ENCODE assay signal across 21 cellular contexts in the genomic region with DNA sequence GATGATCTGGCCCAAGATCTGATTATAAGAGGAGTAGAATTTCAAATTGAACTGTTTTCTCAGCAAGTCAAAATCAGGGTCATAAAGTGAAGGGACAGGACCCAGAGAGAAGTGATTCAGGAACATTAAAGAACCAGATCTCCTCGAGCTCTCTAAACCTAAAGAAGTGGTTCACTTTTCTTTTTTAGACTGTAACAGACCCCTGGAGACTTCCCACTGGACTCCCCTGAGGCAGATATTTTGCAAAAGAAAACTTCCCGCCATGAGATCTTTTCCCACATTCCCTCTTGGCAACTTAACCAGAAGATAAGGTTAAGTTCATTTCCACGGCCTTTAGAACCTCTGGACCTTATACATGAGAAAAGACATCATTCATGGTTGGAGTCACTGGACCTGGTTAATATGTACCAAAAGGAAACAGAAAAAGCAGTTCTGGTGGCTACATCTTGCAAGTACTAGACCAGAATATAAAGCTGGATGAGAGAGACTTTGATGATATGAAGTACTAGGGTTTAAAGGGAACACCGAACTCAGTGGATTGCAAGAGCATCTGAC.
"Had no signal": no experiment of that assay in that cellular context is flagged by ENCODE, and none has a peak within 500 bp of the region (broad histone marks: within the 10 kb centered on the region; RNA-seq: fewer than 3 reads in every experiment).

No MANE protein-coding gene starts in this region.

- H3K27me3 ChIP-seq: MG63, SJCRH30 had no signal

- H3K9me3 ChIP-seq: SJCRH30 had no signal

- DNase-seq: IMR-90, Karpas-422, KG1, MG63, NCI-H1092, NCI-H1105 treated with DMSO at 0.1 percent for 48 hours, NCI-H1417 treated with DMSO at 0.1 percent for 48 hours, NCI-H146, NCI-H1694 treated with DMSO at 0.1 percent for 48 hours, NCI-H1930, NCI-H2081, NCI-H2107, NCI-H2227 treated with DMSO at 0.1 percent for 48 hours, NCI-H524 treated with DMSO at 0.1 percent for 48 hours, NCI-H69, NCI-H774, RPMI8226, SHP77 treated with DMSO at 0.1 percent for 48 hours, SJCRH30 had no signal

- ATAC-seq: HepG2, SK-N-SH treated with all-trans-retinoic acid at 6 μM for 48 hours had no signal

- H3K36me3 ChIP-seq: MG63, SJCRH30 had no signal

- H3K27ac ChIP-seq: SJCRH30 had no signal

- H3K4me1 ChIP-seq: SJCRH30 had no signal

- H3K4me3 ChIP-seq: MG63, SJCRH30 had no signal
